Comparison of ENCODE assay signal across 24 cellular contexts in the genomic region with DNA sequence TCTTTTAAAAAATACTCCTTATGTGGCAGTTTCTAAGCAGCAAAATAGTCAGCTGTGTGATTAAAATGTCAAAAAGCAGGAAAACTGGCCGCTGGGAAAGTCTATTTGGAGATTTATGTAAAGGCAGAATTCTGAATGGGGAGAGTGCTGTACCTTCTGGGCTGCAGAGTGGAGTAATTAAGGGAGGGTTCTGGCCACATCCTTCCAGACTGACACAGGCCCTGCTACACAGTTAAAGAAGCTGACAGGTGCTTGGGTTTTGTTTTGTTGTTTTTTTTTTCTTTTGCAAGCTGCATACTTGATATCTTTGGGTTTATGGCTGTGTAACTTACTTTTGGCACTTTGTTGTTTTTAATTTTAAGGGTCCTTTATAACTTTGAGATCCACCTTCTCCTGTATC.
A peak's percentile ranks its signal among the peaks of the same experiment; 100 is the strongest.
DNase-seq lines count a peak whose midpoint lies in the region; ATAC-seq and TF ChIP-seq lines count a peak whose summit lies in the region.
"Had no signal": no experiment of that assay in that cellular context is flagged by ENCODE, and none has a peak within 500 bp of the region (broad histone marks: within the 10 kb centered on the region; RNA-seq: fewer than 3 reads in every experiment).

No MANE protein-coding gene starts in this region.

- no peak for TF ChIP-seq POLR2A in thyroid gland (IDR thresholded peaks at IDR 0.05)

- H3K9me3 ChIP-seq in right atrium auricular region (no peaks in the 10 kb centered on the region), thyroid gland (no peaks in the 10 kb centered on the region)
- H3K9me3 ChIP-seq: BLaER1 treated with 17β-estradiol and CSF1 and Interleukin-3, amounts not matched to agents 10 nM and 100 nM; SJSA1; stomach had no signal

- no peak overlapping the region for H3K4me3 ChIP-seq in right atrium auricular region
- no peak overlapping the region for H3K4me3 ChIP-seq in thyroid gland (replicated peaks in 1 of 3)
- no peak overlapping the region for H3K4me3 ChIP-seq in H7 (ENCODE audit: insufficient read depth, low read depth, low read length)
- H3K4me3 ChIP-seq: BLaER1 treated with 17β-estradiol and CSF1 and Interleukin-3, amounts not matched to agents 10 nM and 100 nM; lung; SJSA1; stomach had no signal

- H3K27me3 ChIP-seq in right atrium auricular region (no peaks in the 10 kb centered on the region), thyroid gland (no peaks in the 10 kb centered on the region), H7 (ENCODE audit: control insufficient read depth, insufficient read depth, low read length) (no peaks in the 10 kb centered on the region)
- H3K27me3 ChIP-seq: BLaER1 treated with 17β-estradiol and CSF1 and Interleukin-3, amounts not matched to agents 10 nM and 100 nM; SJSA1; stomach had no signal

- no peaks in the 10 kb centered on the region for H3K36me3 ChIP-seq in right atrium auricular region
- no peaks in the 10 kb centered on the region for H3K36me3 ChIP-seq in thyroid gland
- H3K36me3 ChIP-seq in H7 (replicated peaks; ENCODE audit: control insufficient read depth, insufficient read depth, low read length), result no peaks in the 10 kb centered on the region
- H3K36me3 ChIP-seq: BLaER1 treated with 17β-estradiol and CSF1 and Interleukin-3, amounts not matched to agents 10 nM and 100 nM had no signal

- no peak overlapping the region for H3K27ac Mint-ChIP-seq in activated naive CD8-positive, alpha-beta T cell treated with anti-CD3 and anti-CD28 coated beads, Interleukin-2, amount 10 ng/mL, durations not matched to agents 7 days and 5 days
- no peak overlapping the region for H3K27ac Mint-ChIP-seq in activated naive CD8-positive, alpha-beta T cell treated with anti-CD3 and anti-CD28 coated beads, Interleukin-2, amount 50 U/mL, for 24 hours
- H3K27ac Mint-ChIP-seq: activated naive CD8-positive, alpha-beta T cell; activated T-helper 17 cell treated with anti-CD3 and anti-CD28 coated beads, Interleukin-2, amount 50 U/mL, for 72 hours; T-helper 1 cell treated with Interleukin-12 subunit alpha and Interleukin-12 subunit beta and Interleukin-4 antibody, amounts not matched to agents 30 μg/mL and 1 μg/mL, for 36 hours had no signal

- peak overlapping the region; percentile 81 to 89 for H3K27ac ChIP-seq in right atrium auricular region
- peak overlapping the region in 2 of 3 donors; percentile 50 to 53 for H3K27ac ChIP-seq in thyroid gland
- H3K27ac ChIP-seq: BLaER1 treated with 17β-estradiol and CSF1 and Interleukin-3, amounts not matched to agents 10 nM and 100 nM had no signal

- no peak overlapping the region for H3K4me3 Mint-ChIP-seq in activated naive CD8-positive, alpha-beta T cell treated with anti-CD3 and anti-CD28 coated beads, Interleukin-2, amount 10 ng/mL, durations not matched to agents 7 days and 5 days
- no peak overlapping the region for H3K4me3 Mint-ChIP-seq in activated naive CD8-positive, alpha-beta T cell treated with anti-CD3 and anti-CD28 coated beads, Interleukin-2, amount 50 U/mL, for 24 hours
- H3K4me3 Mint-ChIP-seq: activated naive CD8-positive, alpha-beta T cell; activated T-helper 17 cell treated with anti-CD3 and anti-CD28 coated beads, Interleukin-2, amount 50 U/mL, for 72 hours; T-helper 1 cell treated with Interleukin-12 subunit alpha and Interleukin-12 subunit beta and Interleukin-4 antibody, amounts not matched to agents 30 μg/mL and 1 μg/mL, for 36 hours had no signal

- WGBS in thyroid gland, 2 donors, result 54 to 63% methylated on average over 1 of the region's 1 CpG

- intact Hi-C loops in thyroid gland (cut with DNase I), result no loop called here

- TF ChIP-seq CTCF in right atrium auricular region (IDR thresholded peaks at IDR 0.05) (no peak), thyroid gland (IDR thresholded peaks at IDR 0.05) (no peak)

- H3K27me3 Mint-ChIP-seq in activated naive CD8-positive, alpha-beta T cell treated with anti-CD3 and anti-CD28 coated beads, Interleukin-2, amount 10 ng/mL, durations not matched to agents 7 days and 5 days, result no peaks in the 10 kb centered on the region
- H3K27me3 Mint-ChIP-seq in activated naive CD8-positive, alpha-beta T cell treated with anti-CD3 and anti-CD28 coated beads, Interleukin-2, amount 50 U/mL, for 24 hours, result no peaks in the 10 kb centered on the region
- H3K27me3 Mint-ChIP-seq: activated naive CD8-positive, alpha-beta T cell; activated T-helper 17 cell treated with anti-CD3 and anti-CD28 coated beads, Interleukin-2, amount 50 U/mL, for 72 hours had no signal

- peaks cover 17% of the 10 kb centered on the region for H3K4me1 Mint-ChIP-seq in activated naive CD8-positive, alpha-beta T cell treated with anti-CD3 and anti-CD28 coated beads, Interleukin-2, amount 10 ng/mL, durations not matched to agents 7 days and 5 days
- peaks cover 13% of the 10 kb centered on the region for H3K4me1 Mint-ChIP-seq in activated naive CD8-positive, alpha-beta T cell treated with anti-CD3 and anti-CD28 coated beads, Interleukin-2, amount 50 U/mL, for 24 hours
- H3K4me1 Mint-ChIP-seq: activated T-helper 17 cell treated with anti-CD3 and anti-CD28 coated beads, Interleukin-2, amount 50 U/mL, for 72 hours had no signal

- no peaks in the 10 kb centered on the region for H3K36me3 Mint-ChIP-seq in activated naive CD8-positive, alpha-beta T cell treated with anti-CD3 and anti-CD28 coated beads, Interleukin-2, amount 10 ng/mL, durations not matched to agents 7 days and 5 days
- H3K36me3 Mint-ChIP-seq in activated naive CD8-positive, alpha-beta T cell treated with anti-CD3 and anti-CD28 coated beads, Interleukin-2, amount 50 U/mL, for 24 hours (ENCODE audit: low read depth), result no peaks in the 10 kb centered on the region
- H3K36me3 Mint-ChIP-seq: activated naive CD8-positive, alpha-beta T cell had no signal

- no peak for DNase-seq in activated naive CD8-positive, alpha-beta T cell treated with anti-CD3 and anti-CD28 coated beads, Interleukin-2, amount 10 ng/mL, durations not matched to agents 7 days and 5 days
- DNase-seq in activated naive CD8-positive, alpha-beta T cell treated with anti-CD3 and anti-CD28 coated beads, Interleukin-2, amount 50 U/mL, for 24 hours, result no peak
- DNase-seq in NCI-H2171 (lab: John Stamatoyannopoulos, UW), result peak; percentile 36
- no peak for DNase-seq in right atrium auricular region (ENCODE audit: low spot score)
- no peak for DNase-seq in thyroid gland
- DNase-seq in H7, result no peak
- DNase-seq: activated CD4-positive, alpha-beta T cell treated with anti-CD3 and anti-CD28 coated beads for 4 hours; Calu3; effector memory CD4-positive, alpha-beta T cell; foreskin melanocyte; MM.1S; NCI-H226; NK-92 treated with Interleukin-12 subunit alpha and Interleukin-12 subunit beta, amount 100 ng/mL, for 24 hours; stimulated activated CD4-positive, alpha-beta T cell treated with anti-CD3 and anti-CD28 coated beads, Interleukin-4, amount 100 ng/mL, for 4 hours; stomach had no signal

- H3K9me3 Mint-ChIP-seq in activated naive CD8-positive, alpha-beta T cell treated with anti-CD3 and anti-CD28 coated beads, Interleukin-2, amount 10 ng/mL, durations not matched to agents 7 days and 5 days, result no peaks in the 10 kb centered on the region
- H3K9me3 Mint-ChIP-seq in activated naive CD8-positive, alpha-beta T cell treated with anti-CD3 and anti-CD28 coated beads, Interleukin-2, amount 50 U/mL, for 24 hours, result no peaks in the 10 kb centered on the region
- H3K9me3 Mint-ChIP-seq: activated T-helper 17 cell treated with anti-CD3 and anti-CD28 coated beads, Interleukin-2, amount 50 U/mL, for 72 hours; T-helper 1 cell treated with Interleukin-12 subunit alpha and Interleukin-12 subunit beta and Interleukin-4 antibody, amounts not matched to agents 30 μg/mL and 1 μg/mL, for 36 hours had no signal

- H3K4me1 ChIP-seq in right atrium auricular region (peaks cover 0 to 78% of the 10 kb centered on the region in 2 donors), thyroid gland (peaks cover 38 to 59% of the 10 kb centered on the region in 2 donors)

- POLR2A ChIA-PET in activated naive CD8-positive, alpha-beta T cell treated with anti-CD3 and anti-CD28 coated beads, Interleukin-2, amount 10 ng/mL, durations not matched to agents 7 days and 5 days (lab: Charles Lee), result no interaction called here

- peak; percentile 54 for ATAC-seq in activated naive CD8-positive, alpha-beta T cell treated with anti-CD3 and anti-CD28 coated beads, Interleukin-2, amount 10 ng/mL, durations not matched to agents 7 days and 5 days (ENCODE audit: low read depth)
- ATAC-seq in activated naive CD8-positive, alpha-beta T cell treated with anti-CD3 and anti-CD28 coated beads, Interleukin-2, amount 50 U/mL, for 24 hours, result no peak
- no peak for ATAC-seq in HG02798 (IDR thresholded peaks at IDR 0.05; ENCODE audit: poor library complexity, unreplicated experiment)
- ATAC-seq: activated T-helper 17 cell treated with anti-CD3 and anti-CD28 coated beads, Interleukin-2, amount 50 U/mL, for 72 hours; esophagus mucosa; Panc1 had no signal
